8 cellular contexts compared by ENCODE assay signal in the genomic region with DNA sequence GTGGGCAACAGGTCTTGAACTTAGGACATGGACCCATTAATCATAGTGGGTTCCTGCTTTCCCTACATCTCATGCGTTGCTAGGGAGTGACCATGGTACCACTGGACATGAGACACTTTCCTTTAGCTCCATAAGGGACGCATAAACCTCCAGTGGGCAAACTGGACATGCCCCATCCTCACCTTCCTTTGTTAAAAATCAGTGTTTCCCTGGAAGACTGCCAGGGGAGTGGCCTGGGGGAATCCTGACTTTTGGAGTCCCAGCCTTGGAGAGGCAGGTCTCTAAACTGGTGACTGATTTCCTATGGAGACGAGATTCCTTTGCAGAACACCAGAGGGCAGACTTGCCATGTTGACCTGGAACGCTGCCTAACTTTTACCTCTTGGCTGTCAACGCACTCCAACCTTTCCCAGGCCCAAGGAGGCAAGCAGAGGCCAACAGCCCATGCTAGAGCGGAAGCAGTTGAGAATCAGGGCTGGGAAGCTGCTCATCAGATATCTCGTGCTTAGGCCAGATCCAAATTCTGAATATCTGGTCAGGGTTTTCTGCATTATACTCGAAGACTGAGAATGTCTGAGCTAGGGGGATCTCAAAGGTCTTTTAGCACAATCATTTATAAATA. TPM values are rescaled to one million over a fixed set of nuclear protein-coding genes. Genes with fewer than 3 reads are reported as not detected.
DNase-seq lines count a peak whose midpoint lies in the region; ATAC-seq and TF ChIP-seq lines count a peak whose summit lies in the region.

No MANE protein-coding gene starts in this region.

- no peaks in the 10 kb centered on the region for H3K79me2 ChIP-seq in osteoblast (ENCODE audit: insufficient read depth, low read length)

- WGBS in aorta, 2 donors, result 40 to 42% methylated on average over 8 of the region's 8 CpGs

- H3K4me1 ChIP-seq in osteoblast (ENCODE audit: insufficient read depth, low read length), result peaks cover 10% of the 10 kb centered on the region
- H3K4me1 ChIP-seq in aorta (ENCODE audit: control insufficient read depth in 1 of 2, insufficient read depth in 2 of 2, low read length in 2 of 2), result no peaks in the 10 kb centered on the region

- peak; percentile 57 for DNase-seq in activated naive CD4-positive, alpha-beta T cell treated with Interleukin-2 at 50 U/mL for 16 hours
- DNase-seq in activated naive CD4-positive, alpha-beta T cell (lab: John Stamatoyannopoulos, UW), result no peak
- DNase-seq in HPDE6-E6E7 (ENCODE audit: extremely low spot score), result peak; percentile 27
- DNase-seq in activated T-helper 9 cell treated with anti-CD3 and anti-CD28 coated beads, Interleukin-2, amount 50 U/mL, for 16 hours (ENCODE audit: low read depth), result peak; percentile 20
- peak; percentile 41 to 76 for DNase-seq in foreskin fibroblast
- DNase-seq in osteoblast (ENCODE audit: insufficient read length, low spot score, missing footprints), result peak; percentile 96
- DNase-seq in aorta, result no peak

- H3K36me3 ChIP-seq in osteoblast (ENCODE audit: insufficient read depth, low read length) (no peaks in the 10 kb centered on the region), aorta (ENCODE audit: control insufficient read depth in 1 of 2, insufficient read depth in 2 of 2, low read length in 1 of 2) (no peaks in the 10 kb centered on the region)

- H4K20me1 ChIP-seq in osteoblast (ENCODE audit: insufficient read depth, low read length), result peaks cover 2% of the 10 kb centered on the region

- ATAC-seq in aorta (ENCODE audit: low FRiP score), result peak; percentile 72

- intact Hi-C loops in aorta (cut with DNase I), result loop anchor here (2.0 to 10.0 kb wide), 5 partner anchors 55 to 195 kb away; a partner anchor contains a TSS

- H3K27me3 ChIP-seq in osteoblast (ENCODE audit: insufficient read depth, low read length) (no peaks in the 10 kb centered on the region), aorta (ENCODE audit: control insufficient read depth in 1 of 2, insufficient read depth in 2 of 2, low read length in 1 of 2) (no peaks in the 10 kb centered on the region)

- H3K4me2 ChIP-seq in osteoblast (ENCODE audit: insufficient read depth, low read length), result no peak overlapping the region

- no peak overlapping the region for H3K4me3 ChIP-seq in foreskin fibroblast (ENCODE audit: low read depth in 1 of 2, low read length in 2 of 2)
- H3K4me3 ChIP-seq in osteoblast (ENCODE audit: insufficient read depth, low read length), result no peak overlapping the region
- no peak overlapping the region for H3K4me3 ChIP-seq in aorta (ENCODE audit: low read length in 2 of 2)

- H3K9me3 ChIP-seq in osteoblast (ENCODE audit: low read depth, low read length) (no peaks in the 10 kb centered on the region), aorta (ENCODE audit: control insufficient read depth, low read length) (no peaks in the 10 kb centered on the region)

- H2AFZ ChIP-seq in osteoblast (ENCODE audit: low read length), result no peak overlapping the region

- peak; percentile 69 for TF ChIP-seq CTCF in foreskin fibroblast (IDR thresholded peaks at IDR 0.05; ENCODE audit: low read depth, low read length)
- peak; percentile 85 for TF ChIP-seq CTCF in osteoblast (IDR thresholded peaks at IDR 0.05; ENCODE audit: extremely low read depth, low read depth, low read length)

- H3K27ac ChIP-seq in osteoblast (ENCODE audit: low read depth, low read length) (no peak overlapping the region), aorta (ENCODE audit: low read depth in 1 of 2, low read length in 2 of 2) (no peak overlapping the region)

TF ChIP-seq in PFSK-1, 5 proteins besides CTCF, POLR2A, EP300 and RAD21:
- 0 out of 2 replicates have a peak, but pooled peaks have one; percentile 13 for TF ChIP-seq SIN3A (IDR thresholded peaks at IDR 0.05; ENCODE audit: borderline replicate concordance, insufficient read depth, low read length)
- TF ChIP-seq, protein P1, sequence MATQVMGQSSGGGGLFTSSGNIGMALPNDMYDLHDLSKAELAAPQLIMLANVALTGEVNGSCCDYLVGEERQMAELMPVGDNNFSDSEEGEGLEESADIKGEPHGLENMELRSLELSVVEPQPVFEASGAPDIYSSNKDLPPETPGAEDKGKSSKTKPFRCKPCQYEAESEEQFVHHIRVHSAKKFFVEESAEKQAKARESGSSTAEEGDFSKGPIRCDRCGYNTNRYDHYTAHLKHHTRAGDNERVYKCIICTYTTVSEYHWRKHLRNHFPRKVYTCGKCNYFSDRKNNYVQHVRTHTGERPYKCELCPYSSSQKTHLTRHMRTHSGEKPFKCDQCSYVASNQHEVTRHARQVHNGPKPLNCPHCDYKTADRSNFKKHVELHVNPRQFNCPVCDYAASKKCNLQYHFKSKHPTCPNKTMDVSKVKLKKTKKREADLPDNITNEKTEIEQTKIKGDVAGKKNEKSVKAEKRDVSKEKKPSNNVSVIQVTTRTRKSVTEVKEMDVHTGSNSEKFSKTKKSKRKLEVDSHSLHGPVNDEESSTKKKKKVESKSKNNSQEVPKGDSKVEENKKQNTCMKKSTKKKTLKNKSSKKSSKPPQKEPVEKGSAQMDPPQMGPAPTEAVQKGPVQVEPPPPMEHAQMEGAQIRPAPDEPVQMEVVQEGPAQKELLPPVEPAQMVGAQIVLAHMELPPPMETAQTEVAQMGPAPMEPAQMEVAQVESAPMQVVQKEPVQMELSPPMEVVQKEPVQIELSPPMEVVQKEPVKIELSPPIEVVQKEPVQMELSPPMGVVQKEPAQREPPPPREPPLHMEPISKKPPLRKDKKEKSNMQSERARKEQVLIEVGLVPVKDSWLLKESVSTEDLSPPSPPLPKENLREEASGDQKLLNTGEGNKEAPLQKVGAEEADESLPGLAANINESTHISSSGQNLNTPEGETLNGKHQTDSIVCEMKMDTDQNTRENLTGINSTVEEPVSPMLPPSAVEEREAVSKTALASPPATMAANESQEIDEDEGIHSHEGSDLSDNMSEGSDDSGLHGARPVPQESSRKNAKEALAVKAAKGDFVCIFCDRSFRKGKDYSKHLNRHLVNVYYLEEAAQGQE (IDR thresholded peaks at IDR 0.05; ENCODE audit: insufficient read depth in 1 of 2, low read depth in 2 of 2, low read length in 2 of 2), result no peak
- TF ChIP-seq FOXP2 (optimal IDR thresholded peaks at IDR 0.05; ENCODE audit: borderline replicate concordance, extremely low read depth, extremely low read length, insufficient read depth), result no peak
- no peak for TF ChIP-seq POLR2AphosphoS5 (IDR thresholded peaks at IDR 0.05; ENCODE audit: low read depth, low read length)

RNA-seq across cellular contexts. Expression of a gene that starts 2.6 kb away (rescaled TPM):
- not detected for polyA plus RNA-seq in PFSK-1 (2012; ENCODE audit: insufficient read length, low read depth)
- total RNA-seq in osteoblast, result under 0.01 TPM in 2 replicates
- total RNA-seq in aorta, result under 1 TPM in 1 of 2 donors, not detected in 1; 0.19 TPM
- polyA plus RNA-seq in aorta, result under 1 TPM; 0.13 to 0.75 TPM

RNA-seq across cellular contexts. Expression of a gene that starts 36.4 kb away (rescaled TPM):
- 15.8 TPM for polyA plus RNA-seq in PFSK-1 (2012; ENCODE audit: insufficient read length, low read depth)
- 5.8 and 8.0 TPM in 2 replicates for total RNA-seq in osteoblast
- total RNA-seq in aorta, result 100 to 1,000 TPM in 1 of 2 donors, 10 to 100 TPM in 1; 41.9 to 117 TPM
- polyA plus RNA-seq in aorta, result 10 to 100 TPM; 15.8 to 27.3 TPM

Comparison
In these comparisons a context has a peak if more than half of its experiments do, and no peak if none do; other contexts are left out.
1. DNase-seq: peak in activated naive CD4-positive, alpha-beta T cell treated with Interleukin-2 at 50 U/mL for 16 hours (single experiment), HPDE6-E6E7 (single experiment), activated T-helper 9 cell treated with anti-CD3 and anti-CD28 coated beads, Interleukin-2, amount 50 U/mL, for 16 hours (single experiment), foreskin fibroblast (2 of 2) and osteoblast (single experiment); none in activated naive CD4-positive, alpha-beta T cell (0 of 4) and aorta (0 of 2).